9 cellular contexts compared by ENCODE assay signal in genomic region chr19:29439021-29439420, GRCh38.
"Had no signal": no experiment of that assay in that cellular context is flagged by ENCODE, and none has a peak within 500 bp of the region (broad histone marks: within the 10 kb centered on the region; RNA-seq: fewer than 3 reads in every experiment).

No MANE protein-coding gene starts in this region.

- H2AFZ ChIP-seq: GM23248, GM23338 had no signal

- H3K36me3 ChIP-seq: HAP-1 had no signal

- DNase-seq: GM23248, GOT3, H7, H9, HCEC 1CT, HFFc6 had no signal

- H3K4me2 ChIP-seq: GM23338 had no signal

- H3K27ac ChIP-seq: GM23248 had no signal

- H3K9ac ChIP-seq: GM23248 had no signal

- ATAC-seq: GM23338, HCT116 had no signal

- H3K4me3 ChIP-seq: GM23248, GM23338, HAP-1 had no signal

- H3K4me1 ChIP-seq: HAP-1 had no signal

- H3K9me3 ChIP-seq: HAP-1 had no signal
